Comparison of ENCODE assay signal across 8 cellular contexts in the genomic region with DNA sequence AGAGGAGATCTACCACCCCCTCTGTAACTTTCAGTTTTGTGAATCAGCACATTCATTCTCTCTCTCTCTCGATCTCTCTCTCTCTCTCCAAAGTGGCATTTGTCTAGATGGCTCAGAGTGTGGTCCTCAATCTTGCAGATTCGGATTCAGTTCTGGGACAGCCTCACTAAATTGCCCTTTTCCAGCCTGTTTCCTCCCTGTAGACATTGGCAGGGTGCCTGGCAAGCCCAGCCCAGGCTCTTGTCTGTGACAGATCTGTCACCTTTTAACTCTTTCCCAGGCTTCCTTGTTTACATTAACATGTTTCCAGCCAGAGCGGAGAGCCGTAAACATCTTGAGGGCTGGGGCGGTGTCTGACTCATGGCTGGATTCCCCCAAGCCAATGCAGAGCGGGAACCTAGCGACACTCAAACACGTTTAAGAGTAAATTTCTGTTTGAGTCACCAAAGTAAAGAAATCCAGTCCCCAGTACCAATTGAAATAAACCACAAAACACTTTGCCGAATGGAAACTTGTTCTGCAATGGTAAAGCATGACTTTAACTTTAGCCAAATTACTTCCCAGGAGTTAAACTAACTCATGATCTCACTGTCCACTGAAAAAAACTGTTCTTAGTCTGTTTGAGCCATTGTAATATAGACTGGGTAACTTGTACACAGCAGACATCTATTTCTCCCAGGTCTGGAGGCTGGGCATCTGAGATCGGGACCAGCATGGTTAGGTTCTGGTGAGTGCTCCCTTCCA. TPM values are rescaled to one million over a fixed set of nuclear protein-coding genes. Genes with fewer than 3 reads are reported as not detected.
DNase-seq lines count a peak whose midpoint lies in the region; ATAC-seq, FAIRE-seq and TF ChIP-seq lines count a peak whose summit lies in the region.

No MANE protein-coding gene starts in this region.

- intact Hi-C loops in GM12878 (cut with micrococcal nuclease; ENCODE audit: unreplicated experiment) = no loop called here

- H3K4me3 ChIP-seq in GM12878 = no peak overlapping the region
- H3K4me3 ChIP-seq in neural progenitor cell = no peak overlapping the region

- H3K36me3 ChIP-seq in GM12878 (ENCODE audit: control insufficient read depth in 2 of 2, insufficient read depth in 2 of 2, low read length in 1 of 2) (no peaks in the 10 kb centered on the region), neural progenitor cell (no peaks in the 10 kb centered on the region)

- H3K4me1 ChIP-seq in GM12878 (ENCODE audit: control insufficient read depth, insufficient read depth, low read length) (no peaks in the 10 kb centered on the region), neural progenitor cell (peaks cover 14% of the 10 kb centered on the region)

- BruUV-seq in GM12878 (replicated peaks; lab: Mats Ljungman, UMichigan) = no TSS peak

- FAIRE-seq in GM12878 (lab: Jason Lieb, UNC) = no peak

- no peak; a peak in 1 of 4 replicates for TF ChIP-seq EP300 in GM12878 (IDR thresholded peaks at IDR 0.05; ENCODE audit: borderline replicate concordance in 1 of 2, control insufficient read depth in 1 of 2, low read depth in 2 of 2, low read length in 2 of 2)

- DNase-seq in GM10248 (ENCODE audit: extremely low spot score) (peak; percentile 67), HCEC 1CT (peak; percentile 77), NCI-H1694 (lab: John Stamatoyannopoulos, UW) (peak; percentile 47), GM12878 (ENCODE audit: low read depth, low spot score) (peak; percentile 36), neural progenitor cell (ENCODE audit: low spot score) (no peak), occipital lobe (lab: John Stamatoyannopoulos, UW) (no peak), mesenteric fat pad (ENCODE audit: low spot score) (no peak)

- H3K79me2 ChIP-seq in GM12878 (ENCODE audit: control insufficient read depth, insufficient read depth, low read length) (no peaks in the 10 kb centered on the region), neural progenitor cell (ENCODE audit: low read depth) (no peaks in the 10 kb centered on the region)

- peak overlapping the region; percentile 20 for H3K4me2 ChIP-seq in GM12878 (ENCODE audit: control insufficient read depth, insufficient read depth)
- no peak overlapping the region for H3K4me2 ChIP-seq in neural progenitor cell

- no peaks in the 10 kb centered on the region for H3K27me3 Mint-ChIP-seq in neural progenitor cell (ENCODE audit: insufficient read depth, low read depth)

- no peaks in the 10 kb centered on the region for H3K36me3 Mint-ChIP-seq in neural progenitor cell

- no peak for TF ChIP-seq CTCF in GM10248 (IDR thresholded peaks at IDR 0.05; ENCODE audit: control extremely low read depth, extremely low read depth, low read depth, missing control alignments)
- no peak for TF ChIP-seq CTCF in GM12878 (IDR thresholded peaks at IDR 0.05 in 2 of 3, conservative IDR thresholded peaks at IDR 0.05 in 1 of 3; ENCODE audit: control insufficient read depth in 2 of 3, extremely low read depth in 1 of 3, insufficient read depth in 1 of 3, low read depth in 3 of 3, low read length in 3 of 3)
- TF ChIP-seq CTCF in neural progenitor cell (IDR thresholded peaks at IDR 0.05) = no peak

- H3K4me1 Mint-ChIP-seq in neural progenitor cell = peaks cover 7% of the 10 kb centered on the region

- RAD21 ChIA-PET in GM12878 (lab: Charles Lee; ENCODE audit: unreplicated experiment) = no interaction called here

- no peak for TF ChIP-seq RAD21 in GM12878 (IDR thresholded peaks at IDR 0.05; ENCODE audit: insufficient read depth, low read depth, low read length)

- ATAC-seq in GM12878 (peak; percentile 93), GM18861 (IDR thresholded peaks at IDR 0.05; ENCODE audit: unreplicated experiment) (no peak)

- TF ChIP-seq POLR2A in GM12878 (IDR thresholded peaks at IDR 0.05; ENCODE audit: low read depth, low read length) = no peak

- H3K4me3 Mint-ChIP-seq in neural progenitor cell = peak overlapping the region; percentile 52

- H3F3A ChIP-seq in neural progenitor cell (ENCODE audit: low read depth) = no peaks in the 10 kb centered on the region

- CTCF ChIA-PET in GM10248 (lab: Yijun Ruan, JAX) (no interaction called here), GM12878 (lab: Yijun Ruan, JAX) (no interaction called here)

- POLR2A ChIA-PET in GM10248 (lab: Yijun Ruan, JAX) (no interaction called here), GM12878 (lab: Charles Lee) (no interaction called here)

- no peaks in the 10 kb centered on the region for H3K9me3 Mint-ChIP-seq in neural progenitor cell

- H3K9ac ChIP-seq in GM12878 (ENCODE audit: control insufficient read depth, insufficient read depth, low read length) = no peak overlapping the region
- H3K9ac ChIP-seq in neural progenitor cell = no peak overlapping the region

- 5% methylated on average over 10 of the region's 10 CpGs for WGBS in GM12878 (ENCODE audit: insufficient coverage, insufficient replicate concordance, low lambda C conversion rate, missing lambda C conversion rate)

- H3K27me3 ChIP-seq in GM12878 (replicated peaks in 1 of 2; ENCODE audit: control insufficient read depth in 2 of 2, insufficient read depth in 2 of 2, low read length in 1 of 2) (no peaks in the 10 kb centered on the region; a peak in 1 of 4 replicates), neural progenitor cell (no peaks in the 10 kb centered on the region)

- SMC1A ChIA-PET in GM12878 (lab: Charles Lee; ENCODE audit: uncharacterized antibody, unreplicated experiment) = no interaction called here

- H4K20me1 ChIP-seq in GM12878 (ENCODE audit: control insufficient read depth, insufficient read depth) (no peaks in the 10 kb centered on the region), neural progenitor cell (ENCODE audit: low read depth) (no peaks in the 10 kb centered on the region)

- H3K9me3 ChIP-seq in GM12878 (replicated peaks; ENCODE audit: control insufficient read depth, insufficient read depth, low read length) (no peaks in the 10 kb centered on the region), neural progenitor cell (ENCODE audit: low read depth) (no peaks in the 10 kb centered on the region)

- H2AFZ ChIP-seq in GM12878 (ENCODE audit: control insufficient read depth, low read depth, low read length) (no peak overlapping the region), neural progenitor cell (replicated peaks) (no peak overlapping the region)

- no peak overlapping the region for H3K27ac Mint-ChIP-seq in neural progenitor cell

- in situ Hi-C loops in GM12878 (cut with MboI) = no loop called here

- H3K27ac ChIP-seq in GM12878 (ENCODE audit: control insufficient read depth, insufficient read depth) (no peak overlapping the region), neural progenitor cell (no peak overlapping the region)

TF ChIP-seq in GM12878, 131 proteins besides CTCF, POLR2A, EP300 and RAD21 (continues in another document):
- TF ChIP-seq CHD4 (IDR thresholded peaks at IDR 0.05) (no peak), SRF (IDR thresholded peaks at IDR 0.05; ENCODE audit: low read depth in 2 of 2, low read length in 2 of 2) (no peak), KAT2A (conservative IDR thresholded peaks at IDR 0.05; ENCODE audit: control insufficient read depth, low read depth, low read length) (no peak)
- TF ChIP-seq, protein P1, sequence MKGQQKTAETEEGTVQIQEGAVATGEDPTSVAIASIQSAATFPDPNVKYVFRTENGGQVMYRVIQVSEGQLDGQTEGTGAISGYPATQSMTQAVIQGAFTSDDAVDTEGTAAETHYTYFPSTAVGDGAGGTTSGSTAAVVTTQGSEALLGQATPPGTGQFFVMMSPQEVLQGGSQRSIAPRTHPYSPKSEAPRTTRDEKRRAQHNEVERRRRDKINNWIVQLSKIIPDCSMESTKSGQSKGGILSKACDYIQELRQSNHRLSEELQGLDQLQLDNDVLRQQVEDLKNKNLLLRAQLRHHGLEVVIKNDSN (IDR thresholded peaks at IDR 0.05; ENCODE audit: borderline replicate concordance, extremely low read length, insufficient read depth, low read depth, low read length) = no peak

RNA-seq across cellular contexts. Expression of a gene that starts 6.6 kb away (rescaled TPM):
- total RNA-seq in GM12878 (2013; cell fraction: nucleolus; rRNA removed) = not detected in 2 replicates
- not detected in 2 replicates for total RNA-seq in GM12878 (2014; rRNA removed)
- total RNA-seq in GM12878 (2014; rRNA removed; fragmentation: Illumina TruSeq; extraction: Trizol) = not detected in 2 replicates
- not detected in 2 replicates for total RNA-seq in GM12878 (2021)
- not detected for polyA plus RNA-seq in GM12878 (2011; ENCODE audit: low read depth)
- polyA plus RNA-seq in GM12878 (2011; rRNA removed) = not detected in 2 replicates
- polyA plus RNA-seq in GM12878 (2011; cell fraction: cytosol; rRNA removed) = not detected in 2 replicates
- polyA plus RNA-seq in GM12878 (2011; cell fraction: nucleus; rRNA removed) = not detected in 2 replicates
- not detected in 2 replicates for polyA plus RNA-seq in GM12878 (2012)
- not detected in 2 replicates for polyA plus RNA-seq in GM12878 (2014; fragmentation: Illumina TruSeq; extraction: Trizol)
- polyA plus RNA-seq in GM12878 (2014; fragmentation: Nextera tagmentation; extraction: Ambion mirVana) = not detected
- not detected in 2 replicates for polyA plus RNA-seq in GM12878 (2014; rRNA removed)
- not detected for polyA plus RNA-seq in GM12878 (2016; fragmentation: Nextera tagmentation; extraction: Ambion mirVana)
- polyA minus RNA-seq in GM12878 (2011; rRNA and poly(A)+ RNA removed) = not detected in 2 replicates
- not detected in 2 replicates for polyA minus RNA-seq in GM12878 (2011; cell fraction: cytosol; rRNA and poly(A)+ RNA removed)
- not detected in 2 replicates for polyA minus RNA-seq in GM12878 (2011; cell fraction: nucleus; rRNA and poly(A)+ RNA removed)
- total RNA-seq in neural progenitor cell (ENCODE audit: low replicate concordance) = 3.0 and 3.8 TPM in 2 replicates
- total RNA-seq in occipital lobe = 2.2 TPM
- total RNA-seq in mesenteric fat pad = 1.1 TPM

Comparison
In these comparisons a context has a peak if more than half of its experiments do, and no peak if none do; other contexts are left out.
1. DNase-seq: peak in GM10248 (single experiment), HCEC 1CT (single experiment), NCI-H1694 (single experiment) and GM12878 (single experiment); none in neural progenitor cell (single experiment), occipital lobe (single experiment) and mesenteric fat pad (single experiment).